ENCODE assay signal across 8 cellular contexts in genomic region chr13:98998831-98999634, GRCh38. TPM values are rescaled to one million over a fixed set of nuclear protein-coding genes. Genes with fewer than 3 reads are reported as not detected.
A peak's percentile ranks its signal among the peaks of the same experiment; 100 is the strongest.
DNase-seq lines count a peak whose midpoint lies in the region; ATAC-seq, FAIRE-seq and TF ChIP-seq lines count a peak whose summit lies in the region.

No MANE protein-coding gene starts in this region.

- TF ChIP-seq POLR2A in GM12891 (IDR thresholded peaks at IDR 0.05; ENCODE audit: low read depth, low read length): no peak
- no peak for TF ChIP-seq POLR2A in gastrocnemius medialis (IDR thresholded peaks at IDR 0.05)

- no peak for TF ChIP-seq CTCF in choroid plexus epithelial cell (conservative IDR thresholded peaks at IDR 0.05; ENCODE audit: low read depth, low read length)
- no peak for TF ChIP-seq CTCF in gastrocnemius medialis (IDR thresholded peaks at IDR 0.05 in 4 of 5, conservative IDR thresholded peaks at IDR 0.05 in 1 of 5)
- TF ChIP-seq CTCF in ascending aorta (IDR thresholded peaks at IDR 0.05): no peak

- H3K27ac ChIP-seq in gastrocnemius medialis: peak overlapping the region; percentile 4 to 62 (median 34)
- no peak overlapping the region for H3K27ac ChIP-seq in ascending aorta

- H3K27me3 ChIP-seq in gastrocnemius medialis (no peaks in the 10 kb centered on the region), ascending aorta (no peaks in the 10 kb centered on the region)

- no peak for ATAC-seq in gastrocnemius medialis
- ATAC-seq in GM21619 (IDR thresholded peaks at IDR 0.05; ENCODE audit: unreplicated experiment): no peak

- no peaks in the 10 kb centered on the region for H3K36me3 ChIP-seq in gastrocnemius medialis
- H3K36me3 ChIP-seq in ascending aorta: no peaks in the 10 kb centered on the region

- DNase-seq in GM12891 (ENCODE audit: insufficient read length, low spot score): no peak
- DNase-seq in RCC 7860 (ENCODE audit: low spot score): peak; percentile 38
- peak; percentile 34 for DNase-seq in choroid plexus epithelial cell (ENCODE audit: low read depth)
- no peak for DNase-seq in gastrocnemius medialis
- DNase-seq in SHP77 (lab: John Stamatoyannopoulos, UW): no peak
- no peak for DNase-seq in NCI-H2081 (lab: John Stamatoyannopoulos, UW)
- DNase-seq in ascending aorta (ENCODE audit: low spot score in 2 of 2): no peak

- H3K4me3 ChIP-seq in choroid plexus epithelial cell (ENCODE audit: low read depth, low read length) (no peak overlapping the region), gastrocnemius medialis (no peak overlapping the region), ascending aorta (no peak overlapping the region)

- no peaks in the 10 kb centered on the region for H3K9me3 ChIP-seq in gastrocnemius medialis
- no peaks in the 10 kb centered on the region for H3K9me3 ChIP-seq in ascending aorta

- intact Hi-C loops in gastrocnemius medialis (cut with DNase I; ENCODE audit: low total_unique reads): no loop called here
- intact Hi-C loops in ascending aorta (cut with DNase I): no loop called here

- in situ Hi-C loops in gastrocnemius medialis (cut with MboI; ENCODE audit: low sequenced_read_pairs in 4 of 4): no loop called here

- H3K4me1 ChIP-seq in gastrocnemius medialis: peaks cover 16 to 21% of the 10 kb centered on the region in 2 donors
- peaks cover 2 to 7% of the 10 kb centered on the region in 2 donors for H3K4me1 ChIP-seq in ascending aorta

- FAIRE-seq in GM12891 (lab: Jason Lieb, UNC) (peak; percentile 52), RCC 7860 (lab: Jason Lieb, UNC) (no peak)

TF ChIP-seq in GM12891, 5 proteins besides CTCF, POLR2A, EP300 and RAD21:
- TF ChIP-seq POLR2AphosphoS5 (IDR thresholded peaks at IDR 0.05; ENCODE audit: low read depth, low read length): no peak
- TF ChIP-seq PAX5 (IDR thresholded peaks at IDR 0.05; ENCODE audit: insufficient read depth, low read length, severe bottlenecking): no peak
- peak; percentile 12; the same call in 1 of the 2 replicates for TF ChIP-seq SPI1 (IDR thresholded peaks at IDR 0.05; ENCODE audit: low read depth, low read length)
- no peak for TF ChIP-seq POU2F2 (IDR thresholded peaks at IDR 0.05; ENCODE audit: low read depth, low read length)
- TF ChIP-seq TAF1 (IDR thresholded peaks at IDR 0.05; ENCODE audit: low read depth, low read length): no peak
TF ChIP-seq in GM12891: peak in this region for 1.

RNA-seq across cellular contexts. Expression of gene DOCK9, which starts 21.2 kb away (rescaled TPM):
- 8.0 TPM for polyA plus RNA-seq in GM12891 (2012; ENCODE audit: low read depth, missing spikeins)
- total RNA-seq in gastrocnemius medialis: 10 to 100 TPM; 31.4 to 46.7 (median 45.6) TPM
- 88.2 TPM for total RNA-seq in ascending aorta

Comparison
In these comparisons a context has a peak if more than half of its experiments do, and no peak if none do; other contexts are left out.
1. DNase-seq: peak in RCC 7860 (single experiment) and choroid plexus epithelial cell (single experiment); none in GM12891 (single experiment), gastrocnemius medialis (0 of 2), SHP77 (0 of 2), NCI-H2081 (0 of 2) and ascending aorta (0 of 2).
2. H3K27ac ChIP-seq: peak in gastrocnemius medialis (4 of 4); none in ascending aorta (0 of 2).